Comparison of ENCODE assay signal across 11 cellular contexts in genomic region chr11:85459304-85459703, GRCh38.
"Had no signal": no experiment of that assay in that cellular context is flagged by ENCODE, and none has a peak within 500 bp of the region (broad histone marks: within the 10 kb centered on the region; RNA-seq: fewer than 3 reads in every experiment).

No MANE protein-coding gene starts in this region.

- ATAC-seq: GM23338, HCT116 had no signal

- H3K4me3 ChIP-seq: GM23248, GM23338, HAP-1 had no signal

- H3K9me3 ChIP-seq: HAP-1 had no signal

- H3K27ac ChIP-seq: GM23248 had no signal

- DNase-seq: GM23248, GOT3, H7, H9, HCEC 1CT, HFFc6 had no signal

- H3K36me3 ChIP-seq: HAP-1 had no signal

- FAIRE-seq: H1, H54 had no signal
